Comparison of ENCODE assay signal across 22 cellular contexts in genomic region chr20:31831771-31832306, GRCh38. TPM values are rescaled to one million over a fixed set of nuclear protein-coding genes. Genes with fewer than 3 reads are reported as not detected.
"Had no signal": no experiment of that assay in that cellular context is flagged by ENCODE, and none has a peak within 500 bp of the region (broad histone marks: within the 10 kb centered on the region; RNA-seq: fewer than 3 reads in every experiment).

No MANE protein-coding gene starts in this region.

- H3K4me3 ChIP-seq: dorsolateral prefrontal cortex, heart right ventricle, tibial artery, upper lobe of left lung, uterus had no signal

- ATAC-seq: heart right ventricle; right cardiac atrium; stimulated activated memory B cell treated with anti-CD40 and anti-IgM and Interleukin-4, amounts not matched to agents 10 μg/mL and 1 μg/mL and 100 μg/mL, for 72 hours had no signal

- DNase-seq: cortex of kidney; effector CD8-positive, alpha-beta T cell; heart right ventricle; hypothalamus; kidney glomerular epithelial cell; mesendoderm; naive B cell; nephron progenitor cell; stimulated activated CD4-positive, alpha-beta T cell treated with anti-CD3 and anti-CD28 coated beads, Interleukin-15, amount 100 ng/mL, for 24 hours; stimulated activated CD4-positive, alpha-beta T cell treated with anti-CD3 and anti-CD28 coated beads, Interleukin-1b, Interleukin-23, amount 100 ng/mL, for 48 hours; stimulated activated CD4-positive, alpha-beta T cell treated with anti-CD3 and anti-CD28 coated beads, Interleukin-4, amount 100 ng/mL, for 24 hours; tibial artery; uterus had no signal

- H3K4me3 Mint-ChIP-seq: naive B cell; nephron progenitor cell; stimulated activated memory B cell treated with anti-CD40 and anti-IgM and Interleukin-4, amounts not matched to agents 10 μg/mL and 1 μg/mL and 100 μg/mL, for 72 hours; stimulated activated naive CD8-positive, alpha-beta T cell treated with anti-CD3 and anti-CD28 coated beads, Interleukin-15, Interleukin-2, amounts not matched to agents 100 ng/mL and 50 ng/mL, for 24 hours had no signal

- H3K36me3 Mint-ChIP-seq: naive B cell; stimulated activated memory B cell treated with anti-CD40 and anti-IgM and Interleukin-4, amounts not matched to agents 10 μg/mL and 1 μg/mL and 100 μg/mL, for 72 hours had no signal

- H3K9me3 Mint-ChIP-seq: naive B cell; nephron progenitor cell; stimulated activated memory B cell treated with anti-CD40 and anti-IgM and Interleukin-4, amounts not matched to agents 10 μg/mL and 1 μg/mL and 100 μg/mL, for 72 hours; stimulated activated naive CD8-positive, alpha-beta T cell treated with anti-CD3 and anti-CD28 coated beads, Interleukin-15, Interleukin-2, amounts not matched to agents 100 ng/mL and 50 ng/mL, for 24 hours had no signal

- H3K27me3 ChIP-seq: dorsolateral prefrontal cortex, tibial artery, upper lobe of left lung, uterus had no signal

- H3K27ac ChIP-seq: heart right ventricle, neutrophil, tibial artery, upper lobe of left lung, uterus had no signal

- H3K27ac Mint-ChIP-seq: nephron progenitor cell; stimulated activated memory B cell treated with anti-CD40 and anti-IgM and Interleukin-4, amounts not matched to agents 10 μg/mL and 1 μg/mL and 100 μg/mL, for 72 hours; stimulated activated naive CD8-positive, alpha-beta T cell treated with anti-CD3 and anti-CD28 coated beads, Interleukin-15, Interleukin-2, amounts not matched to agents 100 ng/mL and 50 ng/mL, for 24 hours had no signal

- H3K36me3 ChIP-seq: heart right ventricle, neutrophil, tibial artery, upper lobe of left lung, uterus had no signal

- H3K27me3 Mint-ChIP-seq: naive B cell; stimulated activated naive CD8-positive, alpha-beta T cell treated with anti-CD3 and anti-CD28 coated beads, Interleukin-15, Interleukin-2, amounts not matched to agents 100 ng/mL and 50 ng/mL, for 24 hours had no signal

- H3K4me1 ChIP-seq: uterus had no signal

- FAIRE-seq: frontal cortex, islet of Langerhans had no signal

- H3K9me3 ChIP-seq: heart right ventricle, neutrophil, tibial artery, upper lobe of left lung, uterus had no signal

RNA-seq across cellular contexts. Expression of gene MYLK2, which starts 12.7 kb away (rescaled TPM):
- total RNA-seq: upper lobe of left lung had no signal
- polyA plus RNA-seq: fibroblast of lung had no signal

RNA-seq across cellular contexts. Expression of gene FOXS1, which starts 13.6 kb away (rescaled TPM):
- polyA plus RNA-seq: fibroblast of lung had no signal

RNA-seq across cellular contexts. Expression of gene DUSP15, which starts 38.5 kb away (rescaled TPM):
- total RNA-seq: fibroblast of lung had no signal

RNA-seq across cellular contexts. Expression of gene TTLL9, which starts 38.6 kb away (rescaled TPM):
- total RNA-seq: fibroblast of lung had no signal
